In the genomic region with DNA sequence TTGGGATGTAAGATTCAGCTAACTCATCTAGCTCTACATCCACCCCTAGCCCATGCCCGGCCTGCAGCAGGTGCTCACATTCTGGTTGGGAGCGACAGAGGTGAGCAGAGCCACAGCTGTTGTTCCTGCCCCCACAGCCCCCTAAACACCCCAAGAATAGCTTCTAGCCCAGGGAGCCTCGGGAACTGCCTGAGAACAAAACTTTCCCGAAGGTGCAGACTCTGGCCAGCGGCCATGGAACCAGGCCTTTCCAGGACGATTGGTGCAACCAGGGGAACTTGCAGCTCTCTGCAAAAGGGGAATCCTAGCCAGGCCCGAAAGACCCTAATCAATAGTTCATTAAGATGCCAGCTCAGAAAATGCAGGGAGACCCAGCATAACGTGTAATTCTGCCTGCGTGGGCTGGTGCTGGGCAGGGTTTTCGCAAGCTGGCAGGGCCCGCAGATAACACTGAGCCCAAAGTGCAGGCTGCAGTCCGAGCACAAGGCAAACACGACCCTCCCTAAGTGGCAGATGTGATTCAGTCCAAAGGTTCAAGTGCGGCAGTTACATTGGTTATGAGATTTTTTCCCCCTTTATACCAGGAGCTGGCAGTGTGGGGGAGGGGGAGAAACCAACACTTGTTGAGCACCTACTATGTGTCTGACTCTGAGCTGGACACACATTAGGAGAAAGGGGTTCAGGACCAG, we compare ENCODE assay signal across 1 cellular context.
TF ChIP-seq lines count a peak whose summit lies in the region.

No MANE protein-coding gene starts in this region.

TF ChIP-seq in H1, 55 proteins besides CTCF, POLR2A, EP300 and RAD21 (continued from another document):
- no peak for TF ChIP-seq ATF3 (IDR thresholded peaks at IDR 0.05; ENCODE audit: insufficient read depth, low read depth, low read length)
- TF ChIP-seq ASH2L (IDR thresholded peaks at IDR 0.05; ENCODE audit: low read length), result no peak
- no peak for TF ChIP-seq TAF7 (optimal IDR thresholded peaks at IDR 0.05; ENCODE audit: borderline replicate concordance, low read depth, low read length)
- no peak for TF ChIP-seq EGR1 (IDR thresholded peaks at IDR 0.05; ENCODE audit: borderline replicate concordance, low read depth, low read length)
- no peak for TF ChIP-seq MAFK (IDR thresholded peaks at IDR 0.05; ENCODE audit: low read depth, low read length)
- TF ChIP-seq RFX5 (IDR thresholded peaks at IDR 0.05; ENCODE audit: borderline replicate concordance, low read depth, low read length), result no peak
- TF ChIP-seq TCF12 (IDR thresholded peaks at IDR 0.05; ENCODE audit: low read depth, low read length), result no peak
